In genomic region chr1:41977329-41977728, GRCh38 we compare ENCODE assay signal across 1 cellular context.
TF ChIP-seq lines count a peak whose summit lies in the region.

No MANE protein-coding gene starts in this region.

TF ChIP-seq in GM12878, 131 proteins besides CTCF, POLR2A, EP300 and RAD21 (continued from another document):
- TF ChIP-seq E2F8 (IDR thresholded peaks at IDR 0.05; ENCODE audit: low read depth, partially characterized antibody) (no peak), TCF12 (IDR thresholded peaks at IDR 0.05; ENCODE audit: low read depth, low read length) (peak; percentile 89), RELB (IDR thresholded peaks at IDR 0.05; ENCODE audit: low read depth) (no peak), PBX3 (IDR thresholded peaks at IDR 0.05; ENCODE audit: insufficient replicate concordance, low read depth, low read length) (no peak), ZNF384 (IDR thresholded peaks at IDR 0.05; ENCODE audit: borderline replicate concordance, low read depth, low read length) (no peak), BHLHE40 (IDR thresholded peaks at IDR 0.05; ENCODE audit: borderline replicate concordance in 1 of 2, low read depth in 2 of 2, low read length in 1 of 2) (no peak), TCF3 (IDR thresholded peaks at IDR 0.05; ENCODE audit: borderline replicate concordance, insufficient read depth, low read depth, low read length) (peak; percentile 69; the same call in 1 of the 2 replicates), SP1 (IDR thresholded peaks at IDR 0.05; ENCODE audit: low read depth, low read length) (no peak), SPI1 (IDR thresholded peaks at IDR 0.05; ENCODE audit: borderline replicate concordance, insufficient read depth, low read depth, low read length) (0 out of 2 replicates have a peak, but pooled peaks have one; percentile 40), ZZZ3 (IDR thresholded peaks at IDR 0.05; ENCODE audit: control insufficient read depth, insufficient read length, low read depth) (no peak), HDAC6 (IDR thresholded peaks at IDR 0.05; ENCODE audit: unreplicated experiment) (no peak)
